Comparison of ENCODE assay signal across 7 cellular contexts in the genomic region with DNA sequence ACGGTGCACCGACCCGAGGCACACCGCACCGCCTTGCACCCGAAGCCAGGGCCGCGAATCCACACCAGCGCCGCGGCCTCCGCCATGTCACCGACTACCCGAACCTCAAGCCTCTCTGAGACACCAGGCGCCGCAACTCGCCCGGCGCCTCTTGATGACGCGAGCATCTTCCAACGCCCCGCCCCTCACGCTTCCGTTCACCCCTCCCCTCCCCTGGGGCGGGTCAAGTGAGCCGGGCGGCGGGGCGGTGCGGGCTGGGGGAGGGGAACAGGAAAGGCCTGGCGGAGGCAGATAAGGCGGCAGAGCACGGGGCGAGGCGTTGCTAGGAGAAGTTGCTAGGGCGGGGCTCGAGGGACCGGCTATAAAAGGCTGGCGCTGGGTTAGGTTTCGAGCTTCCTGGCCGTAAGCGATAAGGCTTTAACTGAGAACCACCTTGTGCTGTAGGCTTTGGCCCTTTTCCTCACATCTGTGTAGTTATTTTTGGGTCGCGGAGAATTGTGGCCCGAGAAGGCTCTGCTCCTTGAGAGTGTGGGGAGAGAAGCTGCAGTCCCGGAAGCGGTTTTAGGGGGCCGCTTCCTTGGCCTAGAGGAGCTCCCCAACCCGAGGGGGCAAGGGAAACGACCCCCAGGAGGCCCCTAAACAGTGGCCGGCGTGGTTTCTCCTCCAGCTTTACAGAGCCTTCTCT. TPM values are rescaled to one million over a fixed set of nuclear protein-coding genes. Genes with fewer than 3 reads are reported as not detected.
DNase-seq lines count a peak whose midpoint lies in the region; ATAC-seq, FAIRE-seq and TF ChIP-seq lines count a peak whose summit lies in the region.

SDE2 (minus strand) TSS at position 117 of the 685 bp plus-strand sequence; CDS start at position 86, 31 bp downstream.

- no peak for TF ChIP-seq CTCF in astrocyte (IDR thresholded peaks at IDR 0.05; ENCODE audit: insufficient read depth, low read depth, low read length)

- H4K20me1 ChIP-seq in astrocyte (ENCODE audit: insufficient read depth, low read length), result peaks cover 17% of the 10 kb centered on the region

- H3K4me3 ChIP-seq in astrocyte (ENCODE audit: insufficient read depth, low read depth, low read length), result peak within 1 kb of the TSS; percentile 98

- H3K4me2 ChIP-seq in astrocyte (ENCODE audit: low read length), result peak within 1 kb of the TSS; percentile 92

- peak within 1 kb of the TSS; percentile 100 for H3K4me3 Mint-ChIP-seq in astrocyte (ENCODE audit: unreplicated experiment)

- H3K9me3 Mint-ChIP-seq in astrocyte (ENCODE audit: unreplicated experiment), result no peaks in the 10 kb centered on the region

- no peaks in the 10 kb centered on the region for H3K9me3 ChIP-seq in astrocyte (ENCODE audit: insufficient read depth, low read depth, low read length)

- TF ChIP-seq POLR2A in GM18505 (IDR thresholded peaks at IDR 0.05; ENCODE audit: borderline replicate concordance, extremely low read depth, insufficient read depth, insufficient read length), result peak; percentile 100

- peak within 1 kb of the TSS; percentile 93 for H3K27ac ChIP-seq in astrocyte (ENCODE audit: low read depth, low read length)

- DNase-seq in NCI-H2029 (lab: John Stamatoyannopoulos, UW) (peak; percentile 94), T-helper 22 cell (ENCODE audit: low read depth) (peak; percentile 99), astrocyte (ENCODE audit: low read depth) (peak; percentile 92), hepatic stellate cell (ENCODE audit: low spot score) (peak; percentile 95), renal cortical epithelial cell (ENCODE audit: low read depth) (peak; percentile 90)

- peaks cover 31% of the 10 kb centered on the region for H3K4me1 Mint-ChIP-seq in astrocyte (ENCODE audit: low read depth, unreplicated experiment)

- ATAC-seq in GM18505 (IDR thresholded peaks at IDR 0.05; ENCODE audit: unreplicated experiment) (peak; percentile 78), HG02973 (IDR thresholded peaks at IDR 0.05; ENCODE audit: unreplicated experiment) (peak; percentile 68)

- no peak for FAIRE-seq in astrocyte (lab: Jason Lieb, UNC)

- peak within 1 kb of the TSS; percentile 97 for H3K9ac ChIP-seq in astrocyte (ENCODE audit: low read length)

- H3K79me2 ChIP-seq in astrocyte (ENCODE audit: insufficient read depth, low read length), result peaks cover 48% of the 10 kb centered on the region

- H3K36me3 Mint-ChIP-seq in astrocyte (ENCODE audit: low read depth, unreplicated experiment), result peaks cover 4% of the 10 kb centered on the region

- peak within 1 kb of the TSS; percentile 100 for H3K27ac Mint-ChIP-seq in astrocyte (ENCODE audit: unreplicated experiment)

- peaks cover 8% of the 10 kb centered on the region for H3K36me3 ChIP-seq in astrocyte (ENCODE audit: insufficient read depth, low read length)

- no peaks in the 10 kb centered on the region for H3K27me3 ChIP-seq in astrocyte (ENCODE audit: insufficient read depth, low read length)

- H3K4me1 ChIP-seq in astrocyte (ENCODE audit: insufficient read depth, low read length), result peaks cover 18% of the 10 kb centered on the region

- no peaks in the 10 kb centered on the region for H3K27me3 Mint-ChIP-seq in astrocyte (ENCODE audit: low read depth, unreplicated experiment)

- H2AFZ ChIP-seq in astrocyte (ENCODE audit: low read depth, low read length), result peak within 1 kb of the TSS; percentile 90

RNA-seq across cellular contexts. Expression of gene SDE2, which starts in this region (rescaled TPM):
- total RNA-seq in astrocyte (25.3 and 26.1 TPM in 2 replicates), renal cortical epithelial cell (27.2 and 34.9 TPM in 2 replicates)

Comparison
In these comparisons a context has a peak if more than half of its experiments do, and no peak if none do; other contexts are left out.
1. Peak in every context shown above with its lines: DNase-seq, ATAC-seq, H3K4me3 ChIP-seq and H3K27ac ChIP-seq.